8 cellular contexts compared by ENCODE assay signal in the genomic region with DNA sequence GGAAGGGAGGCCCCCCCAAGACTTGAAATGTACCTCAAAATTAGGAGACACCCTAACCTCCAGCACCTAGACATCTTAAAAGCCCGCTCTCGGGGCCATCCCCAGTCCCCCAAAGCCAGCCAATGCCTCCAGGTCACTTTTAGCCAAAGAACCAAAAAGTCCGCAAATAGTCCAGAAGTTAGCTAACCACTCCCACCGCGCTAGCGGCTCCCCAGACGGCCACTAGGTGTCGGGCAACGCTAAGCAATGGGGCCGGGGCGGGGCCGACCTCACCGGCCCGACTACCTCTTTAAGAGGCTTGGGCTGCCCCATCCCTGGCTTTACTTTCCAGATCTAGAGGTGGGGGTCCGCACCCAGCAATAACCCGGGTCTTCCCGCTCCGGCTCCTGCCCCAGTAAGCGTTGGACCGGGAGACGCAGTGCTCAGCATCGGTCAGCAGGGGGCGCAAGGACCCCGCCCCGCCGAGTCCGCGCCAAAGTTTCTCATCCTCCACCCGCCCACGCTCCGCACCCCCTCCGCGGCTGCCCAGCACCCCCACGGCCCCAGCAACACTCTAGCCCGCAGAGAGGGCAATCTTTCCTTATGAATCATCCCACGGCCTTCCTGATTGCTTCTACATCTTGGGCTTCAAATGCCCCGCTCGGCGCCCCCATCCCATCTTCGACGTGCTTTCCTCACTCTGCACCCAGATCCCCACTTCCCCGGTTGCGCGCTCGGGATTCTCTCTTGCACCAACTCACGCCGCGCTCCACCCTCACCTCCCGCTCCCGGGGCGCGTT. TPM values are rescaled to one million over a fixed set of nuclear protein-coding genes. Genes with fewer than 3 reads are reported as not detected.
DNase-seq lines count a peak whose midpoint lies in the region; ATAC-seq and TF ChIP-seq lines count a peak whose summit lies in the region.

No MANE protein-coding gene starts in this region.

- H3K4me1 Mint-ChIP-seq in CD4-positive, alpha-beta T cell (ENCODE audit: low read depth) = peaks cover 27% of the 10 kb centered on the region
- H3K4me1 Mint-ChIP-seq in glutamatergic neuron (ENCODE audit: low read depth, unreplicated experiment) = peaks cover 5% of the 10 kb centered on the region

- H3K4me3 ChIP-seq in Loucy (ENCODE audit: low read length, poor library complexity, severe bottlenecking) = peak overlapping the region; percentile 69
- H3K4me3 ChIP-seq in SK-N-SH (ENCODE audit: low read depth in 2 of 2, low read length in 1 of 2) = peak overlapping the region; percentile 74 to 96
- peak overlapping the region; percentile 99 for H3K4me3 ChIP-seq in osteoblast (ENCODE audit: insufficient read depth, low read length)
- peak overlapping the region; percentile 78 for H3K4me3 ChIP-seq in thoracic aorta

- intact Hi-C loops in CD4-positive, alpha-beta T cell (cut with DNase I, micrococcal nuclease) = loop anchor here (1.0 kb wide), 3 partner anchors 70 to 97 kb away; no protein-coding TSS in a partner anchor

- H3F3A ChIP-seq in Loucy (ENCODE audit: low read depth) = no peaks in the 10 kb centered on the region
- peaks cover 65% of the 10 kb centered on the region for H3F3A ChIP-seq in SK-N-SH (replicated peaks; ENCODE audit: insufficient read depth)

- H3K4me1 ChIP-seq in Loucy (ENCODE audit: insufficient read depth, low read length, poor library complexity, severe bottlenecking) (peaks cover 5% of the 10 kb centered on the region), SK-N-SH (ENCODE audit: control insufficient read depth in 1 of 2, insufficient read depth in 2 of 2, low read depth in 1 of 2, low read length in 1 of 2) (peaks cover 37 to 62% of the 10 kb centered on the region in 2 experiments), osteoblast (ENCODE audit: insufficient read depth, low read length) (peaks cover 71% of the 10 kb centered on the region), thoracic aorta (ENCODE audit: control insufficient read depth in 1 of 2, low read depth in 2 of 2) (peaks cover 18 to 75% of the 10 kb centered on the region in 2 donors)

- H3K9me3 ChIP-seq in CD4-positive, alpha-beta T cell (ENCODE audit: control insufficient read depth, low read length) = no peaks in the 10 kb centered on the region
- no peaks in the 10 kb centered on the region for H3K9me3 ChIP-seq in Loucy (ENCODE audit: insufficient read depth, low read depth, low read length)
- no peaks in the 10 kb centered on the region for H3K9me3 ChIP-seq in SK-N-SH
- no peaks in the 10 kb centered on the region for H3K9me3 ChIP-seq in osteoblast (ENCODE audit: low read depth, low read length)
- no peaks in the 10 kb centered on the region for H3K9me3 ChIP-seq in thoracic aorta

- H3K4me2 ChIP-seq in Loucy (ENCODE audit: low read depth, low read length, poor library complexity, severe bottlenecking) = peak overlapping the region; percentile 73
- H3K4me2 ChIP-seq in SK-N-SH = peak overlapping the region; percentile 89
- peak overlapping the region; percentile 86 for H3K4me2 ChIP-seq in osteoblast (ENCODE audit: insufficient read depth, low read length)

- no peaks in the 10 kb centered on the region for H3K9me3 Mint-ChIP-seq in CD4-positive, alpha-beta T cell
- H3K9me3 Mint-ChIP-seq in glutamatergic neuron (ENCODE audit: unreplicated experiment) = peaks cover 6% of the 10 kb centered on the region

- no peaks in the 10 kb centered on the region for H3K36me3 ChIP-seq in Loucy (ENCODE audit: insufficient read depth, low read length)
- H3K36me3 ChIP-seq in SK-N-SH (replicated peaks in 1 of 2; ENCODE audit: control insufficient read depth in 1 of 2, insufficient read depth in 2 of 2, low read length in 1 of 2) = peaks cover 38 to 43% of the 10 kb centered on the region in 2 experiments
- H3K36me3 ChIP-seq in osteoblast (ENCODE audit: insufficient read depth, low read length) = peaks cover 42% of the 10 kb centered on the region
- H3K36me3 ChIP-seq in thoracic aorta = peaks cover 29% of the 10 kb centered on the region

- H4K20me1 ChIP-seq in Loucy (ENCODE audit: insufficient read depth, low read length, poor library complexity, severe bottlenecking) (no peaks in the 10 kb centered on the region), SK-N-SH (ENCODE audit: insufficient read depth) (peaks cover 57% of the 10 kb centered on the region), osteoblast (ENCODE audit: insufficient read depth, low read length) (peaks cover 53% of the 10 kb centered on the region)

- H3K9ac ChIP-seq in Loucy (ENCODE audit: low read depth, low read length, poor library complexity, severe bottlenecking) (peak overlapping the region; percentile 50), SK-N-SH (peak overlapping the region; percentile 99)

- WGBS in SK-N-SH (ENCODE audit: low lambda C conversion rate) = under 1% methylated on average over 50 of the region's 52 CpGs

- peak; percentile 87 for TF ChIP-seq RAD21 in SK-N-SH (IDR thresholded peaks at IDR 0.05; ENCODE audit: low read length)

- no peaks in the 10 kb centered on the region for H3K79me2 ChIP-seq in Loucy (ENCODE audit: insufficient read depth, low read length)
- peaks cover 79% of the 10 kb centered on the region for H3K79me2 ChIP-seq in SK-N-SH (ENCODE audit: insufficient read depth)
- H3K79me2 ChIP-seq in osteoblast (ENCODE audit: insufficient read depth, low read length) = peaks cover 71% of the 10 kb centered on the region

- peak overlapping the region; percentile 85 for H3K27ac Mint-ChIP-seq in CD4-positive, alpha-beta T cell
- H3K27ac Mint-ChIP-seq in glutamatergic neuron (ENCODE audit: unreplicated experiment) = no peak overlapping the region

- peaks cover 48% of the 10 kb centered on the region for H3K27me3 ChIP-seq in CD4-positive, alpha-beta T cell (ENCODE audit: control insufficient read depth, insufficient read depth, low read length)
- H3K27me3 ChIP-seq in Loucy (ENCODE audit: insufficient read depth, low read length, poor library complexity, severe bottlenecking) (no peaks in the 10 kb centered on the region), SK-N-SH (ENCODE audit: insufficient read depth) (no peaks in the 10 kb centered on the region), osteoblast (ENCODE audit: insufficient read depth, low read length) (no peaks in the 10 kb centered on the region), thoracic aorta (replicated peaks; ENCODE audit: insufficient read depth) (no peaks in the 10 kb centered on the region)

- H3K36me3 Mint-ChIP-seq in CD4-positive, alpha-beta T cell (ENCODE audit: low read depth) = no peaks in the 10 kb centered on the region
- H3K36me3 Mint-ChIP-seq in glutamatergic neuron (ENCODE audit: unreplicated experiment) = no peaks in the 10 kb centered on the region

- H3K27me3 Mint-ChIP-seq in CD4-positive, alpha-beta T cell = peaks cover 68% of the 10 kb centered on the region
- H3K27me3 Mint-ChIP-seq in glutamatergic neuron (ENCODE audit: unreplicated experiment) = peaks cover 16% of the 10 kb centered on the region

- H3K27ac ChIP-seq in CD4-positive, alpha-beta T cell (ENCODE audit: low read depth, low read length) = no peak overlapping the region
- H3K27ac ChIP-seq in SK-N-SH (ENCODE audit: low read depth in 2 of 2, low read length in 1 of 2) = peak overlapping the region; percentile 79 to 100
- peak overlapping the region; percentile 96 for H3K27ac ChIP-seq in osteoblast (ENCODE audit: low read depth, low read length)
- H3K27ac ChIP-seq in thoracic aorta = peak overlapping the region; percentile 90 to 99

- peak overlapping the region; percentile 80 for H3K4me3 Mint-ChIP-seq in CD4-positive, alpha-beta T cell
- peak overlapping the region; percentile 78 for H3K4me3 Mint-ChIP-seq in glutamatergic neuron (ENCODE audit: unreplicated experiment)

- peak; percentile 64 for ATAC-seq in CD4-positive, alpha-beta T cell (ENCODE audit: poor library complexity)
- ATAC-seq in GM21447 (IDR thresholded peaks at IDR 0.05; ENCODE audit: unreplicated experiment) (peak; percentile 54), thoracic aorta (ENCODE audit: insufficient number of reproducible peaks, low FRiP score, low read depth) (peak; percentile 70)

- DNase-seq in CD4-positive, alpha-beta T cell = peak; percentile 68 to 82 (median 74)
- DNase-seq in SK-N-SH (peak; percentile 95), glutamatergic neuron (peak; percentile 85), osteoblast (ENCODE audit: insufficient read length, low spot score, missing footprints) (peak; percentile 93), thoracic aorta (ENCODE audit: low spot score) (peak; percentile 81)
- DNase-seq in activated naive CD4-positive, alpha-beta T cell treated with anti-CD3 and anti-CD28 coated beads, Interleukin-2, amount 50 U/mL, for 16 hours = peak; percentile 83

- H2AFZ ChIP-seq in Loucy (ENCODE audit: low read length) (peak overlapping the region; percentile 64), SK-N-SH (ENCODE audit: low read depth) (no peak overlapping the region), osteoblast (ENCODE audit: low read length) (no peak overlapping the region)

- TF ChIP-seq EP300 in SK-N-SH (IDR thresholded peaks at IDR 0.05; ENCODE audit: borderline replicate concordance in 1 of 2, low read depth in 1 of 2, low read length in 1 of 2) = peak in 1 of 2 experiments; percentile 63; a peak in 2 of 4 replicates

- H3K9me2 ChIP-seq in Loucy (replicated peaks; ENCODE audit: low read depth, low read length) = no peaks in the 10 kb centered on the region
- H3K9me2 ChIP-seq in SK-N-SH = no peaks in the 10 kb centered on the region

- POLR2A ChIA-PET in CD4-positive, alpha-beta T cell (lab: Charles Lee) = interaction anchor here (0.6 to 1.3 kb wide), 2 partner anchors 31 to 35 kb away, joined by 3 read pairs; a partner anchor contains a TSS
- POLR2A ChIA-PET in SK-N-SH (lab: Yijun Ruan, JAX) = interaction anchor here (1.0 to 1.6 kb wide), 2 partner anchors 22 to 73 kb away, joined by 4 read pairs; no protein-coding TSS in a partner anchor

- CTCF ChIA-PET in CD4-positive, alpha-beta T cell (lab: Charles Lee) = interaction anchor here (0.6 to 2.2 kb wide), 26 partner anchors 12 to 517 kb away, joined by 3 to 31 read pairs (median 4); a partner anchor contains a TSS
- CTCF ChIA-PET in SK-N-SH (lab: Yijun Ruan, JAX) = interaction anchor here (0.6 to 25.6 kb wide), 81 partner anchors 9 to 309 kb away, joined by 3 to 2150 read pairs (median 5); a partner anchor contains a TSS

- peak; percentile 100 for TF ChIP-seq CTCF in CD4-positive, alpha-beta T cell (IDR thresholded peaks at IDR 0.05)
- TF ChIP-seq CTCF in Loucy (conservative IDR thresholded peaks at IDR 0.05; ENCODE audit: low read length) (peak; percentile 100), SK-N-SH (IDR thresholded peaks at IDR 0.05) (peak; percentile 100), glutamatergic neuron (IDR thresholded peaks at IDR 0.05; ENCODE audit: partially characterized antibody, unreplicated experiment) (peak; percentile 100), osteoblast (IDR thresholded peaks at IDR 0.05; ENCODE audit: extremely low read depth, low read depth, low read length) (peak; percentile 87), thoracic aorta (IDR thresholded peaks at IDR 0.05) (peak; percentile 99)

RNA-seq across cellular contexts. Expression of a gene that starts 0.8 kb away (rescaled TPM):
- 10 to 100 TPM in 1 of 2 experiments, 1 to 10 TPM in 1; 10.0 to 11.4 TPM for total RNA-seq in CD4-positive, alpha-beta T cell
- polyA plus RNA-seq in SK-N-SH (2012; rRNA removed) = 265 and 1,461 TPM in 2 replicates
- 757 and 1,045 TPM in 2 replicates for polyA plus RNA-seq in SK-N-SH (2012; cell fraction: cytosol; rRNA removed)
- polyA plus RNA-seq in SK-N-SH (2012; cell fraction: nucleus; rRNA removed) = 2,732 and 4,628 TPM in 2 replicates
- 10.1 TPM for total RNA-seq in glutamatergic neuron (ENCODE audit: unreplicated experiment)
- total RNA-seq in osteoblast = 6,718 and 8,987 TPM in 2 replicates
- 100 to 1,000 TPM; 261 to 270 TPM for total RNA-seq in thoracic aorta

RNA-seq across cellular contexts. Expression of a gene that starts 34.8 kb away (rescaled TPM):
- total RNA-seq in CD4-positive, alpha-beta T cell = not detected
- 0.29 TPM in 1 of 2 replicates, not detected in the other for polyA plus RNA-seq in SK-N-SH (2012; rRNA removed)
- 0.04 and 0.07 TPM in 2 replicates for polyA plus RNA-seq in SK-N-SH (2012; cell fraction: cytosol; rRNA removed)
- polyA plus RNA-seq in SK-N-SH (2012; cell fraction: nucleus; rRNA removed) = 0.11 and 0.15 TPM in 2 replicates
- 1.3 TPM for total RNA-seq in glutamatergic neuron (ENCODE audit: unreplicated experiment)
- total RNA-seq in osteoblast = 0.29 TPM in 1 of 2 replicates, not detected in the other
- 100 to 1,000 TPM in 1 of 2 donors, 10 to 100 TPM in 1; 95.5 to 158 TPM for total RNA-seq in thoracic aorta

RNA-seq across cellular contexts. Expression of a gene that starts 50.2 kb away (rescaled TPM):
- 10 to 100 TPM; 53.4 to 55.7 TPM for total RNA-seq in CD4-positive, alpha-beta T cell
- 26.9 and 35.2 TPM in 2 replicates for polyA plus RNA-seq in SK-N-SH (2012; rRNA removed)
- polyA plus RNA-seq in SK-N-SH (2012; cell fraction: cytosol; rRNA removed) = 19.8 and 24.9 TPM in 2 replicates
- polyA plus RNA-seq in SK-N-SH (2012; cell fraction: nucleus; rRNA removed) = 65.0 and 65.1 TPM in 2 replicates
- 74.0 TPM for total RNA-seq in glutamatergic neuron (ENCODE audit: unreplicated experiment)
- total RNA-seq in osteoblast = 44.2 and 48.9 TPM in 2 replicates
- total RNA-seq in thoracic aorta = 10 to 100 TPM; 53.3 to 67.1 TPM

Comparison
In these comparisons a context has a peak if more than half of its experiments do, and no peak if none do; other contexts are left out.
1. RNA of a gene that starts 0.8 kb away (total RNA-seq): 6,718 to 8,987 TPM in osteoblast; 261 to 270 TPM in thoracic aorta, 10.0 to 11.4 TPM in CD4-positive, alpha-beta T cell and 10.1 TPM in glutamatergic neuron (single experiment); every median in the first group is over 10 times any median in the second.
2. RNA of a gene that starts 34.8 kb away (total RNA-seq): 95.5 to 158 TPM in thoracic aorta; 1.3 TPM in glutamatergic neuron (single experiment), not detected in CD4-positive, alpha-beta T cell and 0.29 TPM in osteoblast; every median in the first group is over 10 times any median in the second.
3. Peak in every context shown above with its lines, with median percentiles within 50 percentile points of each other: ATAC-seq, DNase-seq, CTCF ChIP-seq, H3K4me2 ChIP-seq and H3K4me3 ChIP-seq.